In the genomic region with DNA sequence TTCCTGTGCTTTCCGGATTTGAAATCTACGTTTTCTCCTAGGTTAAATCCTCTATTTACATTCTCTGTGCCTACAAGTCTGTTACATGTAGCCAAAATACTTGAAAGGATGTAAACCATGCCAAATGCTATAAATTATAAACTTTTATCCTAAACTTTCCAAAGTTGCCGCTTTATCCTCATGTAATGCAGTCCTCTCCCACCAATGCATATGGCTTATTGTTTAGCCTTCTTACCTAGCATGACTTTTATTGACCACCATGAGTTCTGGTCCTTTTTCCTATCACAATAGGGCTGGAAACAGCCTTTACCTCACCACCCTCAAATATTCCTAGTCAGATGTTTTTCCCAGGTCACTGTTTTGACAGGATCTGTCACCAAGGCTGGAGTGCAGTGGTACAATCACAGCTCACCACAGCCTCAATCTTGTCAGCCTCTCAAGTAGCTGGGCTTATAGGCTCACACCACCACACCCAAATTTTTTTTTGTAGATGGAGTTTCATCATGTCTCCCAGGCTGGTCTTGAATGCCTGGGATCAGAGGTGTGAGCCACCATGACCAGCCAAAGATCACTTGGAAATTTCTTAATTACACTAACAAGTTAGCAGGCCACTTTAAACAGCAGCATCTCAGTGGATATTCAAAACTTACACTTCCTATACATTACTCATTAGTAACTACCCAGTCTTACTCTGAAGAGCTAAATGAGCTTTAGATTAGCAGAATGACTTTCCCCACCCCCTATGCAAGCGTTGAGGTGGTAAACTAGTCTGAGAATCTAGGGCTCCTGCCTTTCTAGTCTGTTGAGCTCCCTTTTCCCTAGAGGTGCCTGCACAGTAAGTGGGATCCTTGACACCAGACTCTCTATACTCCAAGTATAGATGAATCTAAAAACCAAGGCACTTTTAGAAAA, we compare ENCODE assay signal across 9 cellular contexts. TPM values are rescaled to one million over a fixed set of nuclear protein-coding genes. Genes with fewer than 3 reads are reported as not detected.
A peak's percentile ranks its signal among the peaks of the same experiment; 100 is the strongest.
DNase-seq lines count a peak whose midpoint lies in the region; ATAC-seq and TF ChIP-seq lines count a peak whose summit lies in the region.
"Had no signal": no experiment of that assay in that cellular context is flagged by ENCODE, and none has a peak within 500 bp of the region (broad histone marks: within the 10 kb centered on the region; RNA-seq: fewer than 3 reads in every experiment).

No MANE protein-coding gene starts in this region.

- peaks cover 56% of the 10 kb centered on the region for H3K36me3 Mint-ChIP-seq in activated T-cell treated with anti-CD3 and anti-CD28 coated beads, Interleukin-2, amount 50 U/mL, for 24 hours (ENCODE audit: low read depth)
- H3K36me3 Mint-ChIP-seq in activated T-helper 17 cell treated with anti-CD3 and anti-CD28 coated beads, Interleukin-2, amount 50 U/mL, for 72 hours (ENCODE audit: low read depth), result peaks cover 51% of the 10 kb centered on the region

- H3K4me1 Mint-ChIP-seq in activated T-cell treated with anti-CD3 and anti-CD28 coated beads, Interleukin-2, amount 50 U/mL, for 24 hours (ENCODE audit: low read depth), result peaks cover 32% of the 10 kb centered on the region
- peaks cover 16% of the 10 kb centered on the region for H3K4me1 Mint-ChIP-seq in activated T-helper 17 cell treated with anti-CD3 and anti-CD28 coated beads, Interleukin-2, amount 50 U/mL, for 72 hours

- in situ Hi-C loops in GM13976 (cut with MboI; ENCODE audit: low sequenced_read_pairs, unreplicated experiment), result no loop called here

- no peaks in the 10 kb centered on the region for H3K27me3 ChIP-seq in neutrophil

- no peak for ATAC-seq in activated T-helper 17 cell treated with anti-CD3 and anti-CD28 coated beads, Interleukin-2, amount 50 U/mL, for 72 hours (replicated peaks)

- H3K27ac ChIP-seq in neutrophil, result peak overlapping the region; percentile 41
- H3K27ac ChIP-seq: C4-2B had no signal

- H3K36me3 ChIP-seq in neutrophil, result peaks cover 33% of the 10 kb centered on the region

- no peaks in the 10 kb centered on the region for H3K9me3 ChIP-seq in neutrophil

- no peak for TF ChIP-seq CTCF in neutrophil (IDR thresholded peaks at IDR 0.05)
- no peak for TF ChIP-seq CTCF in GM13976 (IDR thresholded peaks at IDR 0.05; ENCODE audit: borderline replicate concordance, control extremely low read depth, extremely low read depth, insufficient read depth, missing control alignments)

- H3K4me3 Mint-ChIP-seq in activated T-cell treated with anti-CD3 and anti-CD28 coated beads, Interleukin-2, amount 50 U/mL, for 24 hours, result peak overlapping the region; percentile 98
- H3K4me3 Mint-ChIP-seq in activated T-helper 17 cell treated with anti-CD3 and anti-CD28 coated beads, Interleukin-2, amount 50 U/mL, for 72 hours, result peak overlapping the region; percentile 21

- H3K9me3 Mint-ChIP-seq in activated T-cell treated with anti-CD3 and anti-CD28 coated beads, Interleukin-2, amount 50 U/mL, for 24 hours, result no peaks in the 10 kb centered on the region
- no peaks in the 10 kb centered on the region for H3K9me3 Mint-ChIP-seq in activated T-helper 17 cell treated with anti-CD3 and anti-CD28 coated beads, Interleukin-2, amount 50 U/mL, for 72 hours

- no peak overlapping the region for H3K4me3 ChIP-seq in neutrophil (ENCODE audit: low read depth in 1 of 2, low read length in 1 of 2)

- H3K27me3 Mint-ChIP-seq in activated T-cell treated with anti-CD3 and anti-CD28 coated beads, Interleukin-2, amount 50 U/mL, for 24 hours, result peaks cover 2% of the 10 kb centered on the region
- no peaks in the 10 kb centered on the region for H3K27me3 Mint-ChIP-seq in activated T-helper 17 cell treated with anti-CD3 and anti-CD28 coated beads, Interleukin-2, amount 50 U/mL, for 72 hours

- peaks cover 21 to 23% of the 10 kb centered on the region in 2 experiments for H3K4me1 ChIP-seq in neutrophil (ENCODE audit: control insufficient read depth in 1 of 2, insufficient read depth in 1 of 2, low read depth in 1 of 2, low read length in 1 of 2)

- DNase-seq in activated T-cell treated with anti-CD3 and anti-CD28 coated beads, Interleukin-2, amount 50 U/mL, for 24 hours, result no peak
- DNase-seq in activated T-cell treated with anti-CD3 and anti-CD28 coated beads, Interleukin-2, amount 50 U/mL, for 1 hour, result no peak
- DNase-seq in M059J (ENCODE audit: low read depth), result peak; percentile 61
- DNase-seq in GM13976 (ENCODE audit: low spot score), result no peak
- no peak for DNase-seq in NCI-H774 (lab: John Stamatoyannopoulos, UW)
- no peak for DNase-seq in NCI-H187 (lab: John Stamatoyannopoulos, UW)

- H3K27ac Mint-ChIP-seq in activated T-cell treated with anti-CD3 and anti-CD28 coated beads, Interleukin-2, amount 50 U/mL, for 24 hours, result peak overlapping the region; percentile 90
- H3K27ac Mint-ChIP-seq in activated T-helper 17 cell treated with anti-CD3 and anti-CD28 coated beads, Interleukin-2, amount 50 U/mL, for 72 hours, result peak overlapping the region; percentile 44

RNA-seq across cellular contexts. Expression of a gene that starts 4.1 kb away (rescaled TPM):
- 3,492 and 4,068 TPM in 2 replicates for total RNA-seq in M059J (2014; rRNA removed; shearing (Covaris generic))
- 1,000 to 10,000 TPM; 1,357 to 2,653 TPM for total RNA-seq in activated T-helper 17 cell treated with anti-CD3 and anti-CD28 coated beads, Interleukin-2, amount 50 U/mL, for 72 hours

RNA-seq across cellular contexts. Expression of a gene that starts 16.5 kb away (rescaled TPM):
- 11.7 and 14.7 TPM in 2 replicates for total RNA-seq in M059J (2014; rRNA removed; shearing (Covaris generic))
- total RNA-seq in activated T-helper 17 cell treated with anti-CD3 and anti-CD28 coated beads, Interleukin-2, amount 50 U/mL, for 72 hours, result 100 to 1,000 TPM in 1 of 2 donors, 10 to 100 TPM in 1; 56.8 to 105 TPM

RNA-seq across cellular contexts. Expression of a gene that starts 32.5 kb away (rescaled TPM):
- total RNA-seq in M059J (2014; rRNA removed; shearing (Covaris generic)), result not detected in 2 replicates
- under 1 TPM; 0.26 to 0.42 TPM for total RNA-seq in activated T-helper 17 cell treated with anti-CD3 and anti-CD28 coated beads, Interleukin-2, amount 50 U/mL, for 72 hours

RNA-seq across cellular contexts. Expression of a gene that starts 57.3 kb away (rescaled TPM):
- total RNA-seq in M059J (2014; rRNA removed; shearing (Covaris generic)), result 2.5 and 4.5 TPM in 2 replicates
- total RNA-seq in activated T-helper 17 cell treated with anti-CD3 and anti-CD28 coated beads, Interleukin-2, amount 50 U/mL, for 72 hours, result 10 to 100 TPM; 12.2 to 19.3 TPM
